20 cellular contexts compared by ENCODE assay signal in the genomic region with DNA sequence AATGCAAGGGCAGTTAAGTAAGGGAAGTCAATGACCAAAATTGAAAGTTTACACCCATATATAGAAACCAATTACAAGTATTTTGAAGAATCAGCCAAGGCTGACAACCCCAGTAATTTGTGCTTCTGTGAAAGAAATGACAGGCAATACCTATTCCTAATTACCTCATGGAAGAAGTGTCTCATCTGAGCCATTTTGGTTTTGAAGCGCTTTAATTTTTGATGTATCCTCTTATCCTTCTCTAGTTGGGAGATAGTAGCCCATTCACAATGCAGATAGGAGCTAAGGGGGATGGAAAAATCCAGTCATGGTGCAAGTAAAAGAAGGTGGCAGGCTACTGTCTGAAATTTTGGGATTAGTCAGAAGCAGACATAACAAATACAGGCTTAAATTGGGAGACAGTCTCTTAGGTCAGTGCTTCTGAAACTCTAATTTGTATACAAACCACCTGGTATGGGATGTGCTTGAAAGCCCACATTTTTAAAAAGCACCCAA. TPM values are rescaled to one million over a fixed set of nuclear protein-coding genes. Genes with fewer than 3 reads are reported as not detected.
DNase-seq lines count a peak whose midpoint lies in the region; ATAC-seq lines count a peak whose summit lies in the region.
"Had no signal": no experiment of that assay in that cellular context is flagged by ENCODE, and none has a peak within 500 bp of the region (broad histone marks: within the 10 kb centered on the region; RNA-seq: fewer than 3 reads in every experiment).

No MANE protein-coding gene starts in this region.

- H3K36me3 Mint-ChIP-seq in activated naive CD4-positive, alpha-beta T cell treated with anti-CD3 and anti-CD28 coated beads, Interleukin-2, amount 50 U/mL, for 72 hours = peaks cover 6 to 49% of the 10 kb centered on the region in 2 donors
- H3K36me3 Mint-ChIP-seq in T-helper 2 cell treated with Interferon-gamma antibody and Interleukin-4, amounts not matched to agents 5 μg/mL and 100 μg/mL, for 36 hours (ENCODE audit: low read depth) = peaks cover 67% of the 10 kb centered on the region

- ATAC-seq in activated naive CD4-positive, alpha-beta T cell treated with anti-CD3 and anti-CD28 coated beads, Interleukin-2, amount 50 U/mL, for 72 hours = peak; percentile 88 to 92
- ATAC-seq in GM19351 (IDR thresholded peaks at IDR 0.05; ENCODE audit: unreplicated experiment) (peak; percentile 59), HG03159 (IDR thresholded peaks at IDR 0.05; ENCODE audit: unreplicated experiment) (no peak), HG02678 (IDR thresholded peaks at IDR 0.05; ENCODE audit: unreplicated experiment) (no peak)
- ATAC-seq in stimulated activated naive CD8-positive, alpha-beta T cell treated with anti-CD3 and anti-CD28 coated beads, Interleukin-15, amount 100 ng/mL, for 72 hours = peak; percentile 96
- ATAC-seq: left ventricle myocardium superior, Panc1, psoas muscle, WTC11 had no signal

- peaks cover 16% of the 10 kb centered on the region for H3K4me1 Mint-ChIP-seq in T-helper 2 cell treated with Interferon-gamma antibody and Interleukin-4, amounts not matched to agents 5 μg/mL and 100 μg/mL, for 36 hours (ENCODE audit: low read depth)
- peaks cover 24% of the 10 kb centered on the region for H3K4me1 Mint-ChIP-seq in stimulated activated naive CD8-positive, alpha-beta T cell treated with anti-CD3 and anti-CD28 coated beads, Interleukin-15, amount 100 ng/mL, for 72 hours
- H3K4me1 Mint-ChIP-seq: CD4-positive, alpha-beta memory T cell; WTC11 had no signal

- H3K27ac Mint-ChIP-seq in activated naive CD4-positive, alpha-beta T cell treated with anti-CD3 and anti-CD28 coated beads, Interleukin-2, amount 50 U/mL, for 72 hours = peak overlapping the region; percentile 65 to 91
- H3K27ac Mint-ChIP-seq in T-helper 2 cell treated with Interferon-gamma antibody and Interleukin-4, amounts not matched to agents 5 μg/mL and 100 μg/mL, for 36 hours = peak overlapping the region; percentile 70
- peak overlapping the region; percentile 97 to 98 for H3K27ac Mint-ChIP-seq in stimulated activated naive CD8-positive, alpha-beta T cell treated with anti-CD3 and anti-CD28 coated beads, Interleukin-15, amount 100 ng/mL, for 72 hours
- H3K27ac Mint-ChIP-seq: WTC11 had no signal

- no peak overlapping the region for H3K4me3 Mint-ChIP-seq in T-helper 2 cell treated with Interferon-gamma antibody and Interleukin-4, amounts not matched to agents 5 μg/mL and 100 μg/mL, for 36 hours
- H3K4me3 Mint-ChIP-seq in stimulated activated naive CD8-positive, alpha-beta T cell treated with anti-CD3 and anti-CD28 coated beads, Interleukin-15, amount 100 ng/mL, for 72 hours = peak overlapping the region; percentile 47 to 67
- H3K4me3 Mint-ChIP-seq: CD4-positive, alpha-beta memory T cell; WTC11 had no signal

- no peak for DNase-seq in activated naive CD4-positive, alpha-beta T cell treated with anti-CD3 and anti-CD28 coated beads, Interleukin-2, amount 50 U/mL, for 72 hours (ENCODE audit: low spot score in 2 of 2)
- no peak for DNase-seq in activated naive CD4-positive, alpha-beta T cell treated with anti-CD3 and anti-CD28 coated beads, Interleukin-2, amount 50 U/mL, for 16 hours
- DNase-seq in T-helper 2 cell treated with Interferon-gamma antibody and Interleukin-4, amounts not matched to agents 5 μg/mL and 100 μg/mL, for 36 hours (ENCODE audit: low spot score) = peak; percentile 33
- peak; percentile 10 to 28 for DNase-seq in stimulated activated naive CD8-positive, alpha-beta T cell treated with anti-CD3 and anti-CD28 coated beads, Interleukin-15, amount 100 ng/mL, for 72 hours
- no peak for DNase-seq in KBM-7
- DNase-seq: amniotic stem cell; CD4-positive, alpha-beta memory T cell; dermis blood vessel endothelial cell; DMS53; KG1; left ventricle myocardium superior; MV-4-11; NCI-H187; NCI-H2227 treated with DMSO at 0.1 percent for 48 hours; psoas muscle had no signal

- H3K27me3 Mint-ChIP-seq in T-helper 2 cell treated with Interferon-gamma antibody and Interleukin-4, amounts not matched to agents 5 μg/mL and 100 μg/mL, for 36 hours (ENCODE audit: low read depth) = no peaks in the 10 kb centered on the region
- H3K27me3 Mint-ChIP-seq in stimulated activated naive CD8-positive, alpha-beta T cell treated with anti-CD3 and anti-CD28 coated beads, Interleukin-15, amount 100 ng/mL, for 72 hours = no peaks in the 10 kb centered on the region
- H3K27me3 Mint-ChIP-seq: CD4-positive, alpha-beta memory T cell had no signal

- in situ Hi-C loops in KBM-7 (cut with MboI; ENCODE audit: low pct_unique_long_range_greater_than_20kb, low sequenced_read_pairs) = loop anchor here (25.0 kb wide), 1 partner anchor 177 kb away; no protein-coding TSS in a partner anchor

- no peaks in the 10 kb centered on the region for H3K9me3 Mint-ChIP-seq in activated naive CD4-positive, alpha-beta T cell treated with anti-CD3 and anti-CD28 coated beads, Interleukin-2, amount 50 U/mL, for 72 hours
- no peaks in the 10 kb centered on the region for H3K9me3 Mint-ChIP-seq in T-helper 2 cell treated with Interferon-gamma antibody and Interleukin-4, amounts not matched to agents 5 μg/mL and 100 μg/mL, for 36 hours
- no peaks in the 10 kb centered on the region for H3K9me3 Mint-ChIP-seq in stimulated activated naive CD8-positive, alpha-beta T cell treated with anti-CD3 and anti-CD28 coated beads, Interleukin-15, amount 100 ng/mL, for 72 hours
- H3K9me3 Mint-ChIP-seq: CD4-positive, alpha-beta memory T cell; WTC11 had no signal

RNA-seq across cellular contexts. Expression of gene SUPT16H, which starts 30.4 kb away (rescaled TPM):
- 100 to 1,000 TPM; 161 to 172 TPM for total RNA-seq in activated naive CD4-positive, alpha-beta T cell treated with anti-CD3 and anti-CD28 coated beads, Interleukin-2, amount 50 U/mL, for 72 hours

RNA-seq across cellular contexts. Expression of gene CHD8, which starts 41.7 kb away (rescaled TPM):
- total RNA-seq in activated naive CD4-positive, alpha-beta T cell treated with anti-CD3 and anti-CD28 coated beads, Interleukin-2, amount 50 U/mL, for 72 hours = 100 to 1,000 TPM; 125 to 126 TPM

Comparison
In these comparisons a context has a peak if more than half of its experiments do, and no peak if none do; other contexts are left out.
1. ATAC-seq: peak in activated naive CD4-positive, alpha-beta T cell treated with anti-CD3 and anti-CD28 coated beads, Interleukin-2, amount 50 U/mL, for 72 hours (2 of 2), GM19351 (single experiment) and stimulated activated naive CD8-positive, alpha-beta T cell treated with anti-CD3 and anti-CD28 coated beads, Interleukin-15, amount 100 ng/mL, for 72 hours (single experiment); none in HG03159 (single experiment) and HG02678 (single experiment).
2. DNase-seq: peak in T-helper 2 cell treated with Interferon-gamma antibody and Interleukin-4, amounts not matched to agents 5 μg/mL and 100 μg/mL, for 36 hours (single experiment) and stimulated activated naive CD8-positive, alpha-beta T cell treated with anti-CD3 and anti-CD28 coated beads, Interleukin-15, amount 100 ng/mL, for 72 hours (2 of 2); none in activated naive CD4-positive, alpha-beta T cell treated with anti-CD3 and anti-CD28 coated beads, Interleukin-2, amount 50 U/mL, for 72 hours (0 of 2), activated naive CD4-positive, alpha-beta T cell treated with anti-CD3 and anti-CD28 coated beads, Interleukin-2, amount 50 U/mL, for 16 hours (single experiment) and KBM-7 (single experiment).
3. Peak in every context shown above with its lines, with median percentiles within 50 percentile points of each other: H3K27ac Mint-ChIP-seq.